ENCODE assay signal across 19 cellular contexts in genomic region chr2:197369946-197370325, GRCh38. TPM values are rescaled to one million over a fixed set of nuclear protein-coding genes. Genes with fewer than 3 reads are reported as not detected.
DNase-seq lines count a peak whose midpoint lies in the region; ATAC-seq lines count a peak whose summit lies in the region.
"Had no signal": no experiment of that assay in that cellular context is flagged by ENCODE, and none has a peak within 500 bp of the region (broad histone marks: within the 10 kb centered on the region; RNA-seq: fewer than 3 reads in every experiment).

No MANE protein-coding gene starts in this region.

- intact Hi-C loops in naive thymus-derived CD4-positive, alpha-beta T cell (cut with micrococcal nuclease), result loop anchor here in 1 of 2 donors (10.0 kb wide), 1 partner anchor 495 kb away; no protein-coding TSS in a partner anchor

- H3K4me3 Mint-ChIP-seq in CD4-positive, CD25-positive, alpha-beta regulatory T cell, result no peak overlapping the region
- H3K4me3 Mint-ChIP-seq in naive thymus-derived CD4-positive, alpha-beta T cell, result peak overlapping the region in 3 of 10 donors; percentile 26 to 63 (median 50)
- H3K4me3 Mint-ChIP-seq: activated CD4-positive, alpha-beta T cell treated with anti-CD3 and anti-CD28 coated beads, Interleukin-2, amount 10 ng/mL, durations not matched to agents 24 days and 14 days; neural crest cell had no signal

- no peaks in the 10 kb centered on the region for H3K36me3 ChIP-seq in CD4-positive, CD25-positive, alpha-beta regulatory T cell (ENCODE audit: control insufficient read depth, insufficient read depth, low read length)
- H3K36me3 ChIP-seq in naive thymus-derived CD4-positive, alpha-beta T cell (ENCODE audit: control insufficient read depth in 2 of 3, insufficient read depth in 3 of 3, low read length in 3 of 3), result no peaks in the 10 kb centered on the region
- H3K36me3 ChIP-seq: prostate gland, tibial nerve had no signal

- H3K9me3 ChIP-seq in CD4-positive, CD25-positive, alpha-beta regulatory T cell (ENCODE audit: control insufficient read depth in 2 of 2, low read length in 2 of 2), result no peaks in the 10 kb centered on the region
- no peaks in the 10 kb centered on the region for H3K9me3 ChIP-seq in naive thymus-derived CD4-positive, alpha-beta T cell (ENCODE audit: control insufficient read depth in 2 of 3, low read length in 3 of 3)
- H3K9me3 ChIP-seq: prostate gland, tibial nerve had no signal

- no peaks in the 10 kb centered on the region for H3K27me3 ChIP-seq in CD4-positive, CD25-positive, alpha-beta regulatory T cell (ENCODE audit: control insufficient read depth, insufficient read depth, low read length)
- H3K27me3 ChIP-seq in naive thymus-derived CD4-positive, alpha-beta T cell (ENCODE audit: control insufficient read depth in 2 of 2, insufficient read depth in 2 of 2, low read length in 2 of 2), result no peaks in the 10 kb centered on the region
- H3K27me3 ChIP-seq: tibial nerve had no signal

- H3K4me3 ChIP-seq in CD4-positive, CD25-positive, alpha-beta regulatory T cell (ENCODE audit: low read depth, low read length), result no peak overlapping the region
- no peak overlapping the region for H3K4me3 ChIP-seq in naive thymus-derived CD4-positive, alpha-beta T cell (ENCODE audit: low read length)
- H3K4me3 ChIP-seq: prostate gland, tibial nerve had no signal

- no peaks in the 10 kb centered on the region for H3K36me3 Mint-ChIP-seq in CD4-positive, CD25-positive, alpha-beta regulatory T cell
- H3K36me3 Mint-ChIP-seq in naive thymus-derived CD4-positive, alpha-beta T cell, result no peaks in the 10 kb centered on the region

- peaks cover 0 to 14% (median 3%) of the 10 kb centered on the region in 4 donors for H3K4me1 Mint-ChIP-seq in CD4-positive, CD25-positive, alpha-beta regulatory T cell
- peaks cover 11 to 39% (median 20%) of the 10 kb centered on the region in 7 donors for H3K4me1 Mint-ChIP-seq in naive thymus-derived CD4-positive, alpha-beta T cell

- CTCF ChIA-PET in naive thymus-derived CD4-positive, alpha-beta T cell (lab: Charles Lee), result interaction anchor here (2.0 kb wide), 1 partner anchor 256 kb away, joined by 6 read pairs; no protein-coding TSS in a partner anchor

- H3K27me3 Mint-ChIP-seq in CD4-positive, CD25-positive, alpha-beta regulatory T cell, result no peaks in the 10 kb centered on the region
- H3K27me3 Mint-ChIP-seq in naive thymus-derived CD4-positive, alpha-beta T cell, result no peaks in the 10 kb centered on the region
- H3K27me3 Mint-ChIP-seq: activated CD4-positive, alpha-beta T cell treated with anti-CD3 and anti-CD28 coated beads, Interleukin-2, amount 10 ng/mL, durations not matched to agents 24 days and 14 days had no signal

- no peaks in the 10 kb centered on the region for H3K4me1 ChIP-seq in CD4-positive, CD25-positive, alpha-beta regulatory T cell (ENCODE audit: control insufficient read depth, insufficient read depth, low read length, poor library complexity, severe bottlenecking)
- peaks cover 3 to 8% of the 10 kb centered on the region in 2 donors for H3K4me1 ChIP-seq in naive thymus-derived CD4-positive, alpha-beta T cell (ENCODE audit: control insufficient read depth in 2 of 2, insufficient read depth in 2 of 2, low read length in 2 of 2)
- H3K4me1 ChIP-seq: prostate gland had no signal

- no peak overlapping the region for H3K27ac ChIP-seq in CD4-positive, CD25-positive, alpha-beta regulatory T cell (ENCODE audit: insufficient read depth, low read length, poor library complexity, severe bottlenecking)
- no peak overlapping the region for H3K27ac ChIP-seq in naive thymus-derived CD4-positive, alpha-beta T cell (ENCODE audit: low read depth, low read length)
- H3K27ac ChIP-seq: prostate gland, tibial nerve had no signal

- peaks cover 0 to 1% (median 0%) of the 10 kb centered on the region in 7 donors for H3K9me3 Mint-ChIP-seq in CD4-positive, CD25-positive, alpha-beta regulatory T cell
- H3K9me3 Mint-ChIP-seq in naive thymus-derived CD4-positive, alpha-beta T cell, result peaks cover 0 to 2% (median 0%) of the 10 kb centered on the region in 11 donors
- H3K9me3 Mint-ChIP-seq: activated CD4-positive, alpha-beta T cell treated with anti-CD3 and anti-CD28 coated beads, Interleukin-2, amount 10 ng/mL, durations not matched to agents 24 days and 14 days; neural crest cell had no signal

- POLR2A ChIA-PET in naive thymus-derived CD4-positive, alpha-beta T cell (lab: Charles Lee), result interaction anchor here (1.3 kb wide), 1 partner anchor 195 kb away, joined by 3 read pairs; no protein-coding TSS in a partner anchor

- H3K27ac Mint-ChIP-seq in CD4-positive, CD25-positive, alpha-beta regulatory T cell, result peak overlapping the region in 2 of 3 donors; percentile 20 to 43
- H3K27ac Mint-ChIP-seq in naive thymus-derived CD4-positive, alpha-beta T cell, result peak overlapping the region in 6 of 9 donors; percentile 10 to 78 (median 25)
- H3K27ac Mint-ChIP-seq: activated CD4-positive, alpha-beta T cell treated with anti-CD3 and anti-CD28 coated beads, Interleukin-2, amount 10 ng/mL, durations not matched to agents 24 days and 14 days had no signal

- no peak for ATAC-seq in CD4-positive, CD25-positive, alpha-beta regulatory T cell (ENCODE audit: low read depth in 2 of 2)
- ATAC-seq in naive thymus-derived CD4-positive, alpha-beta T cell, result no peak
- ATAC-seq in GM21717 (IDR thresholded peaks at IDR 0.05; ENCODE audit: unreplicated experiment), result no peak
- ATAC-seq: Right ventricle myocardium inferior had no signal

- no peak for DNase-seq in CD4-positive, CD25-positive, alpha-beta regulatory T cell
- DNase-seq in KG1 (lab: John Stamatoyannopoulos, UW) (peak; percentile 33), astrocyte of the hippocampus (ENCODE audit: low read depth, low spot score) (peak; percentile 32), cerebellar cortex (ENCODE audit: low spot score) (no peak), NCI-H1092 (lab: John Stamatoyannopoulos, UW) (no peak)
- DNase-seq in naive thymus-derived CD4-positive, alpha-beta T cell, result no peak
- DNase-seq: activated CD4-positive, alpha-beta T cell treated with anti-CD3 and anti-CD28 coated beads, Interleukin-2, amount 10 ng/mL, durations not matched to agents 24 days and 14 days; activated CD8-positive, alpha-beta memory T cell treated with anti-CD3 and anti-CD28 coated beads, Interleukin-2, amount 50 U/mL, for 4 hours; activated effector memory CD4-positive, alpha-beta T cell treated with Interleukin-2 at 50 U/mL for 16 hours; caudate nucleus; DMS79; mesenchymal stem cell; NCI-H146; stimulated activated naive CD4-positive, alpha-beta T cell treated with Interleukin-2 at 50 U/mL for 16 hours had no signal

RNA-seq across cellular contexts. Expression of gene ANKRD44, which starts 59.4 kb away (rescaled TPM):
- total RNA-seq in CD4-positive, CD25-positive, alpha-beta regulatory T cell, result 301 TPM
- 100 to 1,000 TPM in 1 of 4 donors, 10 to 100 TPM in 3; 69.6 to 104 (median 82.8) TPM for polyA plus RNA-seq in CD4-positive, CD25-positive, alpha-beta regulatory T cell
- 100 to 1,000 TPM; 234 to 296 (median 291) TPM for total RNA-seq in naive thymus-derived CD4-positive, alpha-beta T cell
- polyA plus RNA-seq in naive thymus-derived CD4-positive, alpha-beta T cell, result 10 to 100 TPM; 88.6 to 95.4 TPM

Comparison
In these comparisons a context has a peak if more than half of its experiments do, and no peak if none do; other contexts are left out.
1. DNase-seq: peak in KG1 (single experiment) and astrocyte of the hippocampus (single experiment); none in CD4-positive, CD25-positive, alpha-beta regulatory T cell (0 of 3), naive thymus-derived CD4-positive, alpha-beta T cell (0 of 9), cerebellar cortex (single experiment) and NCI-H1092 (single experiment).